Comparison of ENCODE assay signal across 25 cellular contexts in the genomic region with DNA sequence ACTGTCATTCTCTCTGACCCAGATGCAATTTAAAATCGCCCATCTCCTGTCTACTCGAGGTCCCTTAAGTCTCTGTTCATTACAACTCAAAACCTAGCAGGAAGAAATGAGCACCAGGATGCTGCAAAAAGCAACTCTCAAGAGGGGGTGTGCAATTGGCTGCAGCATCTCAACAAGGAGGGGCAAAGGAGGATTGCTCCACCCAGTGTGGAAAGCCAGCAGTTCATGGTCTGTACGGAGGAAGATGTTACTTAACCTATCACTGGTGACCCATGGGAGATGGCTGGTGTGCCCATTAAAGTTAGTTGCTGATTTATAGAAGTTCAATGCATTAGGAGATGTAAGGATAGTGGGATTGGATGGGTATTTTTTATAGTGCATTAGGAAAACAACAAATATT.
"Had no signal": no experiment of that assay in that cellular context is flagged by ENCODE, and none has a peak within 500 bp of the region (broad histone marks: within the 10 kb centered on the region; RNA-seq: fewer than 3 reads in every experiment).

No MANE protein-coding gene starts in this region.

- H3K27me3 Mint-ChIP-seq: naive B cell; natural killer cell treated with Interleukin-12 subunit alpha and Interleukin-12 subunit beta and Interleukin-15 and Interleukin-18, amount 100 ng/mL, for 72 hours; progenitor cell of endocrine pancreas; stimulated activated naive B cell treated with anti-CD40 and anti-IgM and Interleukin-4, amounts not matched to agents 10 μg/mL and 1 μg/mL and 100 μg/mL, for 72 hours; stimulated activated naive CD8-positive, alpha-beta T cell treated with anti-CD3 and anti-CD28 coated beads, Interleukin-15, Interleukin-2, amounts not matched to agents 100 ng/mL and 50 ng/mL, for 24 hours had no signal

- H3K4me3 Mint-ChIP-seq: mesothelial cell of epicardium; naive B cell; natural killer cell treated with Interleukin-12 subunit alpha and Interleukin-12 subunit beta and Interleukin-15 and Interleukin-18, amount 100 ng/mL, for 72 hours; neural progenitor cell; stimulated activated naive B cell treated with anti-CD40 and anti-IgM and Interleukin-4, amounts not matched to agents 10 μg/mL and 1 μg/mL and 100 μg/mL, for 72 hours; stimulated activated naive CD8-positive, alpha-beta T cell treated with anti-CD3 and anti-CD28 coated beads, Interleukin-15, Interleukin-2, amounts not matched to agents 100 ng/mL and 50 ng/mL, for 24 hours had no signal

- H3K4me3 ChIP-seq: esophagus muscularis mucosa, gastroesophageal sphincter, heart left ventricle, hepatocyte, left lung, mucosa of descending colon, neural progenitor cell, right lobe of liver, suprapubic skin, thyroid gland, vagina had no signal

- H3K27ac ChIP-seq: esophagus muscularis mucosa, foreskin keratinocyte, gastroesophageal sphincter, heart left ventricle, hepatocyte, left lung, neural progenitor cell, parathyroid adenoma, right lobe of liver, suprapubic skin, thyroid gland, vagina had no signal

- H3K27ac Mint-ChIP-seq: mesothelial cell of epicardium; naive B cell; natural killer cell treated with Interleukin-12 subunit alpha and Interleukin-12 subunit beta and Interleukin-15 and Interleukin-18, amount 100 ng/mL, for 72 hours; neural progenitor cell; progenitor cell of endocrine pancreas; stimulated activated naive B cell treated with anti-CD40 and anti-IgM and Interleukin-4, amounts not matched to agents 10 μg/mL and 1 μg/mL and 100 μg/mL, for 72 hours; stimulated activated naive CD8-positive, alpha-beta T cell treated with anti-CD3 and anti-CD28 coated beads, Interleukin-15, Interleukin-2, amounts not matched to agents 100 ng/mL and 50 ng/mL, for 24 hours had no signal

- ATAC-seq: foreskin keratinocyte; gastroesophageal sphincter; heart left ventricle; left cardiac atrium; left lung; mucosa of descending colon; natural killer cell treated with Interleukin-12 subunit alpha and Interleukin-12 subunit beta and Interleukin-15 and Interleukin-18, amount 100 ng/mL, for 72 hours; right lobe of liver; stimulated activated naive B cell treated with anti-CD40 and anti-IgM and Interleukin-4, amounts not matched to agents 10 μg/mL and 1 μg/mL and 100 μg/mL, for 72 hours had no signal

- H3K9me3 Mint-ChIP-seq: mesothelial cell of epicardium; naive B cell; natural killer cell treated with Interleukin-12 subunit alpha and Interleukin-12 subunit beta and Interleukin-15 and Interleukin-18, amount 100 ng/mL, for 72 hours; neural progenitor cell; stimulated activated naive B cell treated with anti-CD40 and anti-IgM and Interleukin-4, amounts not matched to agents 10 μg/mL and 1 μg/mL and 100 μg/mL, for 72 hours; stimulated activated naive CD8-positive, alpha-beta T cell treated with anti-CD3 and anti-CD28 coated beads, Interleukin-15, Interleukin-2, amounts not matched to agents 100 ng/mL and 50 ng/mL, for 24 hours had no signal

- H3K27me3 ChIP-seq: esophagus muscularis mucosa, foreskin keratinocyte, gastroesophageal sphincter, heart left ventricle, hepatocyte, left lung, neural progenitor cell, right lobe of liver, suprapubic skin, thyroid gland, vagina had no signal

- DNase-seq: effector CD8-positive, alpha-beta T cell; foreskin keratinocyte; heart left ventricle; left cardiac atrium; left lung; mesenchymal stem cell; mucosa of descending colon; naive B cell; right lobe of liver; stimulated activated CD4-positive, alpha-beta T cell treated with anti-CD3 and anti-CD28 coated beads, Interleukin-15, amount 100 ng/mL, for 24 hours; stimulated activated CD4-positive, alpha-beta T cell treated with anti-CD3 and anti-CD28 coated beads, Interleukin-2, amount 100 ng/mL, for 48 hours; stimulated activated naive B cell treated with anti-CD40 and anti-IgM and Interleukin-4, amounts not matched to agents 10 μg/mL and 1 μg/mL and 100 μg/mL, for 72 hours; thyroid gland; trophoblast cell had no signal

- H3K36me3 Mint-ChIP-seq: natural killer cell treated with Interleukin-12 subunit alpha and Interleukin-12 subunit beta and Interleukin-15 and Interleukin-18, amount 100 ng/mL, for 72 hours; neural progenitor cell had no signal

- H3K4me1 Mint-ChIP-seq: mesothelial cell of epicardium; naive B cell; neural progenitor cell; stimulated activated naive B cell treated with anti-CD40 and anti-IgM and Interleukin-4, amounts not matched to agents 10 μg/mL and 1 μg/mL and 100 μg/mL, for 72 hours had no signal
